8 cellular contexts compared by ENCODE assay signal in the genomic region with DNA sequence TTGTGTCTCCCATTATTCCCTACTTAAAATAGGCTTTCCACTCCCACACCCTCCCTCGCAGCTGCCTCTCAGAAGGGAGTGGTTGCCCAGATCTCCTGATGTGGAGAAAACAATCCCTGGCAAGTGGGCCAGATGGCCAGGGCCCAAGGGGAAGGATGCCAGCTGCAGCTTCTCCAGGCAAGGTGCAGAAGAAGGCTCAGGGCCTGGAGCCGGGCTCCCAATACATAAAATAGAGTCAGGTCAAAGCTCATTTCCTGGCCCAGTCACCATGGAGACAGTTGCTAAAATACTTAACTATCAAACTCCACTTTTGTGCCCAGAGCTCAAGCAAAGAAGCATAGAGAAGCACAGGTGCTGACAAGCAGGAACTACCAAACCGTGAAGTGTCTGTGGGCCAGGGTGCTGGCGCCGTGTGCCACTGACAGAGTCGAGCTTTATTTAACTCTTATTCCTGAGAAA. TPM values are rescaled to one million over a fixed set of nuclear protein-coding genes. Genes with fewer than 3 reads are reported as not detected.
A peak's percentile ranks its signal among the peaks of the same experiment; 100 is the strongest.
DNase-seq lines count a peak whose midpoint lies in the region; ATAC-seq and TF ChIP-seq lines count a peak whose summit lies in the region.

No MANE protein-coding gene starts in this region.

- peak overlapping the region; percentile 81 for H3K27ac ChIP-seq in OCI-LY1 (ENCODE audit: low read depth, low read length, poor library complexity, severe bottlenecking)
- H3K27ac ChIP-seq in left ventricle myocardium inferior (replicated peaks): peak overlapping the region; percentile 72

- DNase-seq in GM12865 (ENCODE audit: low read depth): peak; percentile 39
- DNase-seq in left ventricle myocardium inferior: peak; percentile 87
- peak; percentile 52 for DNase-seq in superior temporal gyrus (ENCODE audit: extremely low spot score)
- DNase-seq in stimulated activated CD4-positive, alpha-beta T cell treated with anti-CD3 and anti-CD28 coated beads, Interleukin-2, amount 100 ng/mL, for 48 hours: no peak
- no peak for DNase-seq in epidermal melanocyte (ENCODE audit: insufficient read length, low spot score)
- no peak for DNase-seq in HT-29 (ENCODE audit: low spot score)

- H3K9me3 ChIP-seq in OCI-LY1 (ENCODE audit: low read length) (peaks cover 9% of the 10 kb centered on the region; the same call in 1 of the 2 replicates), left ventricle myocardium inferior (replicated peaks) (no peaks in the 10 kb centered on the region)

- H3K4me3 ChIP-seq in GM12865 (ENCODE audit: low read depth, low read length) (no peak overlapping the region), OCI-LY1 (ENCODE audit: low read depth, low read length, poor library complexity, severe bottlenecking) (peak overlapping the region; percentile 3), left ventricle myocardium inferior (no peak overlapping the region)

- peak; percentile 83 for ATAC-seq in HG03175 (IDR thresholded peaks at IDR 0.05; ENCODE audit: unreplicated experiment)

- H3K79me2 ChIP-seq in OCI-LY1 (ENCODE audit: insufficient read depth, low read length): no peaks in the 10 kb centered on the region

- TF ChIP-seq CTCF in GM12865 (IDR thresholded peaks at IDR 0.05; ENCODE audit: insufficient read depth, low read depth, low read length, missing control alignments): no peak
- no peak for TF ChIP-seq CTCF in OCI-LY1 (IDR thresholded peaks at IDR 0.05; ENCODE audit: low read length)
- no peak for TF ChIP-seq CTCF in left ventricle myocardium inferior (IDR thresholded peaks at IDR 0.05; ENCODE audit: borderline replicate concordance)

- no peaks in the 10 kb centered on the region for H3K9me2 ChIP-seq in OCI-LY1 (ENCODE audit: low read depth, low read length)

- H3K4me1 ChIP-seq in OCI-LY1 (ENCODE audit: insufficient read depth, low read length, severe bottlenecking) (peaks cover 38% of the 10 kb centered on the region), left ventricle myocardium inferior (peaks cover 21% of the 10 kb centered on the region)

- H3K4me2 ChIP-seq in OCI-LY1 (ENCODE audit: low read length): peak overlapping the region; percentile 59

- intact Hi-C loops in left ventricle myocardium inferior (cut with micrococcal nuclease): no loop called here

- no peaks in the 10 kb centered on the region for H3F3A ChIP-seq in OCI-LY1 (ENCODE audit: insufficient read depth, low read length)

- no peaks in the 10 kb centered on the region for H4K20me1 ChIP-seq in OCI-LY1 (ENCODE audit: insufficient read depth, low read length)

- H3K9ac ChIP-seq in OCI-LY1 (ENCODE audit: low read length): peak overlapping the region; percentile 24; the same call in 1 of the 2 replicates

- H3K27me3 ChIP-seq in OCI-LY1 (ENCODE audit: insufficient read depth, low read length): no peaks in the 10 kb centered on the region
- H3K27me3 ChIP-seq in left ventricle myocardium inferior (ENCODE audit: low read depth): no peaks in the 10 kb centered on the region

- no peak overlapping the region for H2AFZ ChIP-seq in OCI-LY1 (ENCODE audit: low read length)

- H3K36me3 ChIP-seq in OCI-LY1 (ENCODE audit: insufficient read depth, low read length): no peaks in the 10 kb centered on the region
- no peaks in the 10 kb centered on the region for H3K36me3 ChIP-seq in left ventricle myocardium inferior

RNA-seq across cellular contexts. Expression of gene ITPR2, which starts 45.7 kb away (rescaled TPM):
- total RNA-seq in left ventricle myocardium inferior: 15.8 TPM
- 10.8 and 12.2 TPM in 2 replicates for total RNA-seq in HT-29 (2014; rRNA removed; shearing (Covaris generic))

RNA-seq across cellular contexts. Expression of gene INTS13, which starts 59.1 kb away (rescaled TPM):
- 24.4 TPM for total RNA-seq in left ventricle myocardium inferior
- 22.9 and 23.7 TPM in 2 replicates for total RNA-seq in HT-29 (2014; rRNA removed; shearing (Covaris generic))

RNA-seq across cellular contexts. Expression of gene FGFR1OP2, which starts 59.6 kb away (rescaled TPM):
- total RNA-seq in left ventricle myocardium inferior: 33.9 TPM
- total RNA-seq in HT-29 (2014; rRNA removed; shearing (Covaris generic)): 24.7 and 30.5 TPM in 2 replicates

Comparison
In these comparisons a context has a peak if more than half of its experiments do, and no peak if none do; other contexts are left out.
1. DNase-seq: peak in GM12865 (single experiment), left ventricle myocardium inferior (single experiment) and superior temporal gyrus (single experiment); none in stimulated activated CD4-positive, alpha-beta T cell treated with anti-CD3 and anti-CD28 coated beads, Interleukin-2, amount 100 ng/mL, for 48 hours (0 of 2), epidermal melanocyte (single experiment) and HT-29 (single experiment).